Comparison of ENCODE assay signal across 1 cellular context in genomic region chr21:38533887-38534286, GRCh38.
TF ChIP-seq lines count a peak whose summit lies in the region.

No MANE protein-coding gene starts in this region.

TF ChIP-seq in HepG2, 621 proteins besides CTCF, POLR2A, EP300 and RAD21:
- TF ChIP-seq REST (IDR thresholded peaks at IDR 0.05; ENCODE audit: borderline replicate concordance in 1 of 2, low read depth in 1 of 2, low read length in 2 of 2) (peak in 1 of 2 experiments; percentile 82; a peak in 3 of 4 replicates), MED1 (CRISPR knock-in tag; IDR thresholded peaks at IDR 0.05) (no peak), ZNF720 (CRISPR knock-in tag; IDR thresholded peaks at IDR 0.05) (no peak), MIER2 (CRISPR knock-in tag; IDR thresholded peaks at IDR 0.05) (0 out of 2 replicates have a peak, but pooled peaks have one; percentile 18)
